Comparison of ENCODE assay signal across 19 cellular contexts in genomic region chr4:183441276-183441675, GRCh38. TPM values are rescaled to one million over a fixed set of nuclear protein-coding genes. Genes with fewer than 3 reads are reported as not detected.
DNase-seq lines count a peak whose midpoint lies in the region; ATAC-seq and TF ChIP-seq lines count a peak whose summit lies in the region.
"Had no signal": no experiment of that assay in that cellular context is flagged by ENCODE, and none has a peak within 500 bp of the region (broad histone marks: within the 10 kb centered on the region; RNA-seq: fewer than 3 reads in every experiment).

No MANE protein-coding gene starts in this region.

- H3K9me3 ChIP-seq in Panc1 (ENCODE audit: control insufficient read depth, insufficient read depth, low read depth, low read length) (no peaks in the 10 kb centered on the region), spleen (no peaks in the 10 kb centered on the region), heart left ventricle (no peaks in the 10 kb centered on the region)

- CTCF ChIA-PET in Calu3 (lab: Charles Lee) = no interaction called here
- CTCF ChIA-PET in Panc1 (lab: Charles Lee) = no interaction called here

- ATAC-seq in Panc1 (no peak), heart left ventricle (no peak), HG03354 (IDR thresholded peaks at IDR 0.05; ENCODE audit: poor library complexity, severe bottlenecking, unreplicated experiment) (no peak)
- no peak for ATAC-seq in stimulated activated effector memory CD8-positive, alpha-beta T cell treated with anti-CD3 and anti-CD28 coated beads, Interleukin-12 subunit alpha, Interleukin-12 subunit beta, amount 100 ng/mL, for 72 hours
- ATAC-seq: GM12878, HCT116 had no signal

- no peaks in the 10 kb centered on the region for H3K27me3 Mint-ChIP-seq in Calu3 (ENCODE audit: unreplicated experiment)
- no peaks in the 10 kb centered on the region for H3K27me3 Mint-ChIP-seq in mesothelial cell of epicardium (ENCODE audit: low read depth)
- H3K27me3 Mint-ChIP-seq: CD8-positive, alpha-beta memory T cell; IgD-negative memory B cell had no signal

- H3K27me3 ChIP-seq in Panc1 (ENCODE audit: control insufficient read depth, insufficient read depth, low read length) = no peaks in the 10 kb centered on the region
- no peaks in the 10 kb centered on the region for H3K27me3 ChIP-seq in spleen (replicated peaks in 1 of 7)
- no peaks in the 10 kb centered on the region for H3K27me3 ChIP-seq in heart left ventricle

- BruUV-seq in Calu3 (replicated peaks; lab: Mats Ljungman, UMichigan) (no TSS peak), Panc1 (replicated peaks; lab: Mats Ljungman, UMichigan) (no TSS peak)

- WGBS in spleen, 5 donors = 77 to 96% (median 93%) methylated on average over 1 of the region's 1 CpG
- WGBS in heart left ventricle, 4 donors = 71 to 91% (median 78%) methylated on average over 1 of the region's 1 CpG

- H3K27ac Mint-ChIP-seq in Calu3 (ENCODE audit: unreplicated experiment) (peak overlapping the region; percentile 40), mesothelial cell of epicardium (peak overlapping the region; percentile 79)
- H3K27ac Mint-ChIP-seq in stimulated activated effector memory CD8-positive, alpha-beta T cell treated with anti-CD3 and anti-CD28 coated beads, Interleukin-12 subunit alpha, Interleukin-12 subunit beta, amount 100 ng/mL, for 72 hours = peak overlapping the region; percentile 29

- intact Hi-C loops in Calu3 (cut with micrococcal nuclease; ENCODE audit: unreplicated experiment) (no loop called here), Panc1 (cut with micrococcal nuclease; ENCODE audit: unreplicated experiment) (no loop called here), spleen (cut with DNase I; ENCODE audit: low total_unique reads) (loop anchor here (10.0 kb wide), 1 partner anchor 64 kb away; the partner anchor contains the start of gene ING2), heart left ventricle (cut with DNase I) (loop anchor here in 2 of 10 donors (5.0 to 10.0 kb wide), 2 partner anchors 66 to 1294 kb away; partner anchors contain the start of genes CENPU (in 1 of the 2) and ING2 (in 1 of the 2))

- H3K4me1 Mint-ChIP-seq in Calu3 (ENCODE audit: low read depth, unreplicated experiment) (peaks cover 37% of the 10 kb centered on the region), mesothelial cell of epicardium (peaks cover 49% of the 10 kb centered on the region)
- H3K4me1 Mint-ChIP-seq in stimulated activated effector memory CD8-positive, alpha-beta T cell treated with anti-CD3 and anti-CD28 coated beads, Interleukin-12 subunit alpha, Interleukin-12 subunit beta, amount 100 ng/mL, for 72 hours = peaks cover 11% of the 10 kb centered on the region

- H3K36me3 Mint-ChIP-seq in Calu3 (ENCODE audit: insufficient read depth, unreplicated experiment) = peaks cover 41% of the 10 kb centered on the region
- H3K36me3 Mint-ChIP-seq in mesothelial cell of epicardium = peaks cover 5% of the 10 kb centered on the region
- H3K36me3 Mint-ChIP-seq in stimulated activated effector memory CD8-positive, alpha-beta T cell treated with anti-CD3 and anti-CD28 coated beads, Interleukin-12 subunit alpha, Interleukin-12 subunit beta, amount 100 ng/mL, for 72 hours = peaks cover 21% of the 10 kb centered on the region
- H3K36me3 Mint-ChIP-seq: IgD-negative memory B cell had no signal

- no peak for TF ChIP-seq CTCF in Calu3 (IDR thresholded peaks at IDR 0.05; ENCODE audit: unreplicated experiment)
- no peak for TF ChIP-seq CTCF in Panc1 (IDR thresholded peaks at IDR 0.05)
- no peak for TF ChIP-seq CTCF in mesothelial cell of epicardium (IDR thresholded peaks at IDR 0.05; ENCODE audit: unreplicated experiment)
- no peak for TF ChIP-seq CTCF in spleen (IDR thresholded peaks at IDR 0.05 in 8 of 11, conservative IDR thresholded peaks at IDR 0.05 in 3 of 11)
- no peak for TF ChIP-seq CTCF in heart left ventricle (IDR thresholded peaks at IDR 0.05)

- H3K4me1 ChIP-seq in Panc1 (ENCODE audit: control insufficient read depth, insufficient read depth, low read length) (peaks cover 37% of the 10 kb centered on the region), spleen (peaks cover 9 to 28% (median 22%) of the 10 kb centered on the region in 6 donors), heart left ventricle (peaks cover 0 to 25% (median 17%) of the 10 kb centered on the region in 12 donors)

- peaks cover 9% of the 10 kb centered on the region for H3K36me3 ChIP-seq in Panc1 (ENCODE audit: control insufficient read depth, insufficient read depth, low read length)
- peaks cover 0 to 6% (median 4%) of the 10 kb centered on the region in 6 donors for H3K36me3 ChIP-seq in spleen
- peaks cover 0 to 6% (median 5%) of the 10 kb centered on the region in 9 donors for H3K36me3 ChIP-seq in heart left ventricle

- H3K4me3 Mint-ChIP-seq in Calu3 (ENCODE audit: low read depth, unreplicated experiment) (no peak overlapping the region), mesothelial cell of epicardium (no peak overlapping the region)
- no peak overlapping the region for H3K4me3 Mint-ChIP-seq in stimulated activated effector memory CD8-positive, alpha-beta T cell treated with anti-CD3 and anti-CD28 coated beads, Interleukin-12 subunit alpha, Interleukin-12 subunit beta, amount 100 ng/mL, for 72 hours

- H3K9me3 Mint-ChIP-seq in Calu3 (ENCODE audit: low read depth, unreplicated experiment) (peaks cover 3% of the 10 kb centered on the region), mesothelial cell of epicardium (no peaks in the 10 kb centered on the region)
- no peaks in the 10 kb centered on the region for H3K9me3 Mint-ChIP-seq in stimulated activated effector memory CD8-positive, alpha-beta T cell treated with anti-CD3 and anti-CD28 coated beads, Interleukin-12 subunit alpha, Interleukin-12 subunit beta, amount 100 ng/mL, for 72 hours
- H3K9me3 Mint-ChIP-seq: CD8-positive, alpha-beta memory T cell; IgD-negative memory B cell had no signal

- DNase-seq in Calu3 (no peak), Panc1 (ENCODE audit: low read depth, low spot score) (no peak), mesothelial cell of epicardium (ENCODE audit: low spot score in 2 of 2, unreplicated experiment in 2 of 2) (no peak), spleen (no peak), heart left ventricle (no peak)
- DNase-seq in stimulated activated effector memory CD8-positive, alpha-beta T cell treated with anti-CD3 and anti-CD28 coated beads, Interleukin-12 subunit alpha, Interleukin-12 subunit beta, amount 100 ng/mL, for 72 hours (ENCODE audit: low spot score in 2 of 2) = peak in 1 of 2 donors; percentile 25
- DNase-seq: ACHN; CD8-positive, alpha-beta memory T cell; MV-4-11; NCI-H1436; NCI-H2081 treated with DMSO at 0.1 percent for 48 hours; NCI-H345; NCI-H69; NK-92 treated with Interleukin-12 subunit alpha and Interleukin-12 subunit beta, amount 100 ng/mL, for 24 hours had no signal

- POLR2A ChIA-PET in Panc1 (lab: Charles Lee) = no interaction called here

- in situ Hi-C loops in Panc1 (cut with HindIII; ENCODE audit: low pct_unique_long_range_greater_than_20kb, low sequenced_read_pairs) = no loop called here

- H3K27ac ChIP-seq in Panc1 (ENCODE audit: low read length) (peak overlapping the region; percentile 98), spleen (no peak overlapping the region), heart left ventricle (no peak overlapping the region)
- H3K27ac ChIP-seq: PC-9 had no signal

- TF ChIP-seq POLR2A in spleen (IDR thresholded peaks at IDR 0.05) (no peak), heart left ventricle (IDR thresholded peaks at IDR 0.05) (no peak)

- H3K4me3 ChIP-seq in Panc1 (ENCODE audit: low read depth in 2 of 2, low read length in 2 of 2) (no peak overlapping the region), spleen (no peak overlapping the region), heart left ventricle (no peak overlapping the region)
- H3K4me3 ChIP-seq: GM12878, PC-9 had no signal

RNA-seq across cellular contexts. Expression of gene CDKN2AIP, which starts 3.2 kb away (rescaled TPM):
- total RNA-seq in Calu3 (2022) (17.2 and 17.5 TPM in 2 replicates), Panc1 (2021; ENCODE audit: unreplicated experiment) (21.1 TPM), mesothelial cell of epicardium (41.8 to 42.8 TPM (median 42.3 TPM) in 3 replicates), spleen (10 to 100 TPM; 11.6 to 27.9 (median 19.5) TPM), heart left ventricle (10 to 100 TPM in 4 of 9 donors, 1 to 10 TPM in 5; 8.0 to 12.5 (median 9.7) TPM)
- 22.8 TPM for polyA plus RNA-seq in Panc1 (2012; ENCODE audit: insufficient read length)
- polyA plus RNA-seq in spleen (10 to 100 TPM; 11.9 to 19.0 (median 14.2) TPM), heart left ventricle (1 to 10 TPM; 5.3 to 6.9 TPM)

Comparison
In these comparisons a context has a peak if more than half of its experiments do, and no peak if none do; other contexts are left out.
1. H3K27ac Mint-ChIP-seq: peak in every context shown above with its lines; median percentile 79 in mesothelial cell of epicardium; 40 in Calu3; 29 in stimulated activated effector memory CD8-positive, alpha-beta T cell treated with anti-CD3 and anti-CD28 coated beads, Interleukin-12 subunit alpha, Interleukin-12 subunit beta, amount 100 ng/mL, for 72 hours.